ENCODE assay signal across 13 cellular contexts in genomic region chr21:36792505-36792967, GRCh38.
A peak's percentile ranks its signal among the peaks of the same experiment; 100 is the strongest.
DNase-seq lines count a peak whose midpoint lies in the region; ATAC-seq and TF ChIP-seq lines count a peak whose summit lies in the region.
"Had no signal": no experiment of that assay in that cellular context is flagged by ENCODE, and none has a peak within 500 bp of the region (broad histone marks: within the 10 kb centered on the region; RNA-seq: fewer than 3 reads in every experiment).

No MANE protein-coding gene starts in this region.

- H3K23ac ChIP-seq in IMR-90 (ENCODE audit: low read depth, low read length) (no peak overlapping the region), mesendoderm (ENCODE audit: low read length) (no peak overlapping the region)

- H3K14ac ChIP-seq in IMR-90 (replicated peaks; ENCODE audit: low read depth, low read length), result no peak overlapping the region

- no peak overlapping the region for H4K8ac ChIP-seq in IMR-90 (ENCODE audit: low read depth in 2 of 2, low read length in 2 of 2)
- no peak overlapping the region for H4K8ac ChIP-seq in mesendoderm (ENCODE audit: low read depth, low read length)

- H3K27ac Mint-ChIP-seq in activated T-helper 17 cell treated with anti-CD3 and anti-CD28 coated beads, Interleukin-2, amount 50 U/mL, for 72 hours, result no peak overlapping the region
- no peak overlapping the region for H3K27ac Mint-ChIP-seq in stimulated activated naive CD8-positive, alpha-beta T cell treated with anti-CD3 and anti-CD28 coated beads, Interleukin-15, amount 100 ng/mL, for 72 hours

- no peaks in the 10 kb centered on the region for H3K79me2 ChIP-seq in mesendoderm (ENCODE audit: control insufficient read depth, insufficient read depth, low read length)

- no peak overlapping the region for H2AK9ac ChIP-seq in IMR-90 (replicated peaks; ENCODE audit: low read depth, low read length, poor library complexity)

- no peak for TF ChIP-seq CTCF in IMR-90 (conservative IDR thresholded peaks at IDR 0.05; ENCODE audit: low read depth, low read length)

- no peak overlapping the region for H4K91ac ChIP-seq in IMR-90 (ENCODE audit: insufficient read depth, low read depth, low read length)

- in situ Hi-C loops in IMR-90 (cut with MboI; ENCODE audit: low sequenced_read_pairs), result no loop called here

- H3K18ac ChIP-seq in IMR-90 (ENCODE audit: low read depth, low read length), result no peak overlapping the region
- H3K18ac ChIP-seq in mesendoderm (ENCODE audit: low read length), result no peak overlapping the region

- H3K4me1 Mint-ChIP-seq in activated T-helper 17 cell treated with anti-CD3 and anti-CD28 coated beads, Interleukin-2, amount 50 U/mL, for 72 hours, result peaks cover 6% of the 10 kb centered on the region
- no peaks in the 10 kb centered on the region for H3K4me1 Mint-ChIP-seq in stimulated activated naive CD8-positive, alpha-beta T cell treated with anti-CD3 and anti-CD28 coated beads, Interleukin-15, amount 100 ng/mL, for 72 hours

- POLR2A ChIA-PET in IMR-90 (lab: Charles Lee; ENCODE audit: unreplicated experiment), result no interaction called here

- no peak overlapping the region for H2BK5ac ChIP-seq in IMR-90 (ENCODE audit: low read depth, low read length, poor library complexity, severe bottlenecking)
- H2BK5ac ChIP-seq in mesendoderm (ENCODE audit: low read length), result no peak overlapping the region

- BruUV-seq in IMR-90 (replicated peaks; lab: Mats Ljungman, UMichigan), result no TSS peak

- TF ChIP-seq RAD21 in IMR-90 (IDR thresholded peaks at IDR 0.05; ENCODE audit: low read length), result no peak

- no peak for TF ChIP-seq POLR2A in IMR-90 (IDR thresholded peaks at IDR 0.05; ENCODE audit: low read depth, low read length)

- no peak overlapping the region for H2AFZ ChIP-seq in IMR-90 (replicated peaks; ENCODE audit: low read length, poor library complexity)

- H3K36me3 Mint-ChIP-seq in activated T-helper 17 cell treated with anti-CD3 and anti-CD28 coated beads, Interleukin-2, amount 50 U/mL, for 72 hours (ENCODE audit: low read depth), result no peaks in the 10 kb centered on the region

- H3K4me2 ChIP-seq in IMR-90 (ENCODE audit: low read depth, low read length), result no peak overlapping the region
- no peak overlapping the region for H3K4me2 ChIP-seq in mesendoderm (ENCODE audit: low read length)

- ATAC-seq in activated CD4-positive, CD25-positive, alpha-beta regulatory T cell treated with anti-CD3 and anti-CD28 coated beads, Interleukin-2, amount 50 U/mL, for 24 hours, result peak; percentile 87 to 88
- ATAC-seq in IMR-90 (ENCODE audit: low read depth), result no peak
- ATAC-seq in activated T-helper 17 cell treated with anti-CD3 and anti-CD28 coated beads, Interleukin-2, amount 50 U/mL, for 72 hours (replicated peaks), result peak; percentile 93
- no peak for ATAC-seq in stimulated activated naive CD8-positive, alpha-beta T cell treated with anti-CD3 and anti-CD28 coated beads, Interleukin-15, amount 100 ng/mL, for 72 hours

- H3K27me3 Mint-ChIP-seq in activated T-helper 17 cell treated with anti-CD3 and anti-CD28 coated beads, Interleukin-2, amount 50 U/mL, for 72 hours, result no peaks in the 10 kb centered on the region
- no peaks in the 10 kb centered on the region for H3K27me3 Mint-ChIP-seq in stimulated activated naive CD8-positive, alpha-beta T cell treated with anti-CD3 and anti-CD28 coated beads, Interleukin-15, amount 100 ng/mL, for 72 hours

- no CpG with 5 or more reads among the region's 6 CpGs for WGBS in IMR-90 (ENCODE audit: extremely low coverage in 2 of 2, insufficient read length in 1 of 2), 2 experiments
- no CpG with 5 or more reads among the region's 6 CpGs for WGBS in mesendoderm (ENCODE audit: extremely low coverage, insufficient coverage, low lambda C conversion rate)

- H3K9me3 Mint-ChIP-seq in activated T-helper 17 cell treated with anti-CD3 and anti-CD28 coated beads, Interleukin-2, amount 50 U/mL, for 72 hours, result peaks cover under 1% of the 10 kb centered on the region
- peaks cover 14 to 22% of the 10 kb centered on the region in 2 donors for H3K9me3 Mint-ChIP-seq in stimulated activated naive CD8-positive, alpha-beta T cell treated with anti-CD3 and anti-CD28 coated beads, Interleukin-15, amount 100 ng/mL, for 72 hours

- no peaks in the 10 kb centered on the region for H3K36me3 ChIP-seq in IMR-90 (ENCODE audit: control insufficient read depth, insufficient read depth, low read length)
- no peaks in the 10 kb centered on the region for H3K36me3 ChIP-seq in mesendoderm (ENCODE audit: control insufficient read depth, insufficient read depth, low read length)
- H3K36me3 ChIP-seq: SJCRH30 had no signal

- H3K4me3 ChIP-seq in IMR-90 (ENCODE audit: insufficient read depth, low read depth, low read length) (no peak overlapping the region), mesendoderm (ENCODE audit: low read length) (no peak overlapping the region)
- H3K4me3 ChIP-seq: SJCRH30, tibial artery had no signal

- H3K27me3 ChIP-seq in IMR-90 (ENCODE audit: control insufficient read depth, insufficient read depth, low read length) (no peaks in the 10 kb centered on the region), mesendoderm (ENCODE audit: insufficient read depth, low read length, poor library complexity) (no peaks in the 10 kb centered on the region)
- H3K27me3 ChIP-seq: SJCRH30, tibial artery had no signal

- H2BK120ac ChIP-seq in IMR-90 (ENCODE audit: low read depth, low read length) (no peak overlapping the region), mesendoderm (ENCODE audit: low read depth, low read length) (no peak overlapping the region)

- dilution Hi-C loops in IMR-90 (cut with HindIII; ENCODE audit: low sequenced_read_pairs, unreplicated experiment), result no loop called here

- no peak overlapping the region for H3K9ac ChIP-seq in IMR-90 (ENCODE audit: low read depth, low read length)
- no peak overlapping the region for H3K9ac ChIP-seq in mesendoderm (ENCODE audit: low read length)

- no peaks in the 10 kb centered on the region for H4K20me1 ChIP-seq in IMR-90 (ENCODE audit: insufficient read depth, low read length)

- no peak overlapping the region for H3K4me3 Mint-ChIP-seq in activated T-helper 17 cell treated with anti-CD3 and anti-CD28 coated beads, Interleukin-2, amount 50 U/mL, for 72 hours
- H3K4me3 Mint-ChIP-seq in stimulated activated naive CD8-positive, alpha-beta T cell treated with anti-CD3 and anti-CD28 coated beads, Interleukin-15, amount 100 ng/mL, for 72 hours, result no peak overlapping the region

- H2AK5ac ChIP-seq in IMR-90 (ENCODE audit: low read depth, low read length) (peak overlapping the region; percentile 20), mesendoderm (ENCODE audit: low read length) (no peak overlapping the region)

- H4K5ac ChIP-seq in IMR-90 (ENCODE audit: low read depth, low read length) (no peak overlapping the region), mesendoderm (ENCODE audit: low read length) (no peak overlapping the region)

- H2BK15ac ChIP-seq in IMR-90 (ENCODE audit: low read depth, low read length) (no peak overlapping the region), mesendoderm (replicated peaks; ENCODE audit: low read depth) (no peak overlapping the region)

- H3K9me3 ChIP-seq in IMR-90 (ENCODE audit: control insufficient read depth, insufficient read depth, low read length), result peaks cover 2% of the 10 kb centered on the region; the same call in 1 of the 2 replicates
- H3K9me3 ChIP-seq: SJCRH30 had no signal

- no peak overlapping the region for H2BK20ac ChIP-seq in IMR-90 (ENCODE audit: low read depth, low read length)

- intact Hi-C loops in IMR-90 (cut with micrococcal nuclease), result no loop called here

- H3K9me1 ChIP-seq in IMR-90 (ENCODE audit: insufficient read depth, low read length), result no peaks in the 10 kb centered on the region

- H3K79me1 ChIP-seq in IMR-90 (ENCODE audit: low read depth in 1 of 2, low read length in 2 of 2) (no peaks in the 10 kb centered on the region; a peak in 1 of 4 replicates), mesendoderm (ENCODE audit: low read length) (no peaks in the 10 kb centered on the region)

- no peak overlapping the region for H3K27ac ChIP-seq in IMR-90 (ENCODE audit: insufficient read depth, low read length)
- no peak overlapping the region for H3K27ac ChIP-seq in mesendoderm (ENCODE audit: low read depth, low read length)
- H3K27ac ChIP-seq: SJCRH30, tibial artery had no signal

- CTCF ChIA-PET in IMR-90 (lab: Yijun Ruan, JAX), result no interaction called here

- H3K4me1 ChIP-seq in IMR-90 (ENCODE audit: control insufficient read depth, insufficient read depth, low read length), result peaks cover 1% of the 10 kb centered on the region; the same call in 1 of the 2 replicates
- no peaks in the 10 kb centered on the region for H3K4me1 ChIP-seq in mesendoderm (ENCODE audit: control insufficient read depth, low read depth, low read length)
- H3K4me1 ChIP-seq: SJCRH30, tibial artery had no signal

- no peak overlapping the region for H3K56ac ChIP-seq in IMR-90 (ENCODE audit: extremely low read depth, insufficient read depth, low read length)
- no peak overlapping the region for H3K56ac ChIP-seq in mesendoderm (ENCODE audit: low read length)

- no peak for DNase-seq in activated CD4-positive, CD25-positive, alpha-beta regulatory T cell (lab: John Stamatoyannopoulos, UW)
- DNase-seq in IMR-90 (peak; percentile 54), mesendoderm (peak; percentile 12)
- no peak for DNase-seq in stimulated activated naive CD4-positive, alpha-beta T cell treated with Interleukin-2 at 50 U/mL for 16 hours (lab: John Stamatoyannopoulos, UW)
- no peak for DNase-seq in stimulated activated naive CD8-positive, alpha-beta T cell treated with anti-CD3 and anti-CD28 coated beads, Interleukin-15, amount 100 ng/mL, for 72 hours
- DNase-seq in stimulated activated CD4-positive, alpha-beta T cell treated with anti-CD3 and anti-CD28 coated beads, Interleukin-12 subunit alpha, Interleukin-12 subunit beta, amount 100 ng/mL, for 4 hours, result no peak
- DNase-seq: activated CD4-positive, CD25-positive, alpha-beta regulatory T cell treated with anti-CD3 and anti-CD28 coated beads, Interleukin-2, amount 50 U/mL, for 72 hours; activated effector memory CD4-positive, alpha-beta T cell treated with anti-CD3 and anti-CD28 coated beads, Interleukin-2, amount 50 U/mL, for 16 hours; NCI-H226; SJCRH30; tibial artery had no signal

- H3K4ac ChIP-seq in IMR-90 (ENCODE audit: low read depth, low read length), result no peak overlapping the region
- H3K4ac ChIP-seq in mesendoderm (ENCODE audit: low read depth, low read length), result no peak overlapping the region

TF ChIP-seq in IMR-90, 13 proteins besides CTCF, POLR2A, EP300 and RAD21 (continues in another document):
- TF ChIP-seq, protein P1, sequence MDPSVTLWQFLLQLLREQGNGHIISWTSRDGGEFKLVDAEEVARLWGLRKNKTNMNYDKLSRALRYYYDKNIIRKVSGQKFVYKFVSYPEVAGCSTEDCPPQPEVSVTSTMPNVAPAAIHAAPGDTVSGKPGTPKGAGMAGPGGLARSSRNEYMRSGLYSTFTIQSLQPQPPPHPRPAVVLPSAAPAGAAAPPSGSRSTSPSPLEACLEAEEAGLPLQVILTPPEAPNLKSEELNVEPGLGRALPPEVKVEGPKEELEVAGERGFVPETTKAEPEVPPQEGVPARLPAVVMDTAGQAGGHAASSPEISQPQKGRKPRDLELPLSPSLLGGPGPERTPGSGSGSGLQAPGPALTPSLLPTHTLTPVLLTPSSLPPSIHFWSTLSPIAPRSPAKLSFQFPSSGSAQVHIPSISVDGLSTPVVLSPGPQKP (IDR thresholded peaks at IDR 0.05; ENCODE audit: borderline replicate concordance, low read depth, low read length), result no peak

Comparison
In these comparisons a context has a peak if more than half of its experiments do, and no peak if none do; other contexts are left out.
1. ATAC-seq: peak in activated CD4-positive, CD25-positive, alpha-beta regulatory T cell treated with anti-CD3 and anti-CD28 coated beads, Interleukin-2, amount 50 U/mL, for 24 hours (2 of 2) and activated T-helper 17 cell treated with anti-CD3 and anti-CD28 coated beads, Interleukin-2, amount 50 U/mL, for 72 hours (single experiment); none in IMR-90 (single experiment) and stimulated activated naive CD8-positive, alpha-beta T cell treated with anti-CD3 and anti-CD28 coated beads, Interleukin-15, amount 100 ng/mL, for 72 hours (single experiment).
2. DNase-seq: peak in IMR-90 (single experiment) and mesendoderm (single experiment); none in activated CD4-positive, CD25-positive, alpha-beta regulatory T cell (0 of 4), stimulated activated naive CD4-positive, alpha-beta T cell treated with Interleukin-2 at 50 U/mL for 16 hours (single experiment), stimulated activated naive CD8-positive, alpha-beta T cell treated with anti-CD3 and anti-CD28 coated beads, Interleukin-15, amount 100 ng/mL, for 72 hours (0 of 2) and stimulated activated CD4-positive, alpha-beta T cell treated with anti-CD3 and anti-CD28 coated beads, Interleukin-12 subunit alpha, Interleukin-12 subunit beta, amount 100 ng/mL, for 4 hours (single experiment).